ENCODE assay signal across 15 cellular contexts in genomic region chr17:79528592-79529125, GRCh38.
DNase-seq lines count a peak whose midpoint lies in the region; ATAC-seq and TF ChIP-seq lines count a peak whose summit lies in the region.
"Had no signal": no experiment of that assay in that cellular context is flagged by ENCODE, and none has a peak within 500 bp of the region (broad histone marks: within the 10 kb centered on the region; RNA-seq: fewer than 3 reads in every experiment).

No MANE protein-coding gene starts in this region.

- no peak for TF ChIP-seq CTCF in chondrocyte (IDR thresholded peaks at IDR 0.05)

- in situ Hi-C loops in HAP-1 (cut with MboI; ENCODE audit: low sequenced_read_pairs) = no loop called here

- no peaks in the 10 kb centered on the region for H3K9me3 Mint-ChIP-seq in chondrocyte (ENCODE audit: low read depth)
- H3K9me3 Mint-ChIP-seq: CD14-positive monocyte; CD4-positive, alpha-beta memory T cell; H9 had no signal

- no peaks in the 10 kb centered on the region for H3K36me3 Mint-ChIP-seq in chondrocyte (ENCODE audit: low read depth)
- H3K36me3 Mint-ChIP-seq: CD14-positive monocyte; CD4-positive, alpha-beta memory T cell had no signal

- no peak for ATAC-seq in Right ventricle myocardium superior (ENCODE audit: poor library complexity)

- intact Hi-C loops in Right ventricle myocardium superior (cut with DNase I) (no loop called here), cardiac septum (cut with DNase I) (no loop called here)

- DNase-seq in Right ventricle myocardium superior = peak; percentile 7
- no peak for DNase-seq in cardiac septum (ENCODE audit: low spot score)
- DNase-seq in chondrocyte (ENCODE audit: low spot score) = peak; percentile 25
- DNase-seq in mesenchymal stem cell = no peak
- DNase-seq in Karpas-422 = no peak
- no peak for DNase-seq in GM19238 (ENCODE audit: insufficient read length, low spot score)
- no peak for DNase-seq in HAP-1 (ENCODE audit: low spot score in 2 of 2)
- DNase-seq: 8988T; CD4-positive, alpha-beta memory T cell; DMS153; DMS79; GDM1; H9 had no signal

- peaks cover 62% of the 10 kb centered on the region for H3K27me3 Mint-ChIP-seq in chondrocyte (ENCODE audit: low read depth)

- no peak overlapping the region for H2BK5ac ChIP-seq in mesenchymal stem cell (ENCODE audit: low read depth, low read length, poor library complexity, severe bottlenecking)

- H3K9ac ChIP-seq in mesenchymal stem cell (ENCODE audit: low read length) (no peak overlapping the region), Karpas-422 (ENCODE audit: low read length) (no peak overlapping the region)

- no peak overlapping the region for H2BK120ac ChIP-seq in mesenchymal stem cell (ENCODE audit: low read depth, low read length)

- H3K79me2 ChIP-seq in Karpas-422 (ENCODE audit: low read length) = no peaks in the 10 kb centered on the region

- no peak overlapping the region for H3K14ac ChIP-seq in mesenchymal stem cell (ENCODE audit: low read length in 2 of 2)

- peak overlapping the region; percentile 35 for H4K91ac ChIP-seq in mesenchymal stem cell (ENCODE audit: low read length)

- no peak overlapping the region for H4K8ac ChIP-seq in mesenchymal stem cell (ENCODE audit: low read length)

- H3K23ac ChIP-seq in mesenchymal stem cell (ENCODE audit: low read length in 2 of 2) = no peak overlapping the region

- H3K4me2 ChIP-seq in mesenchymal stem cell (ENCODE audit: low read length, poor library complexity, severe bottlenecking) = no peak overlapping the region
- H3K4me2 ChIP-seq in Karpas-422 (ENCODE audit: low read depth, low read length, poor library complexity, severe bottlenecking) = no peak overlapping the region

- H3K36me3 ChIP-seq in mesenchymal stem cell (ENCODE audit: control insufficient read depth in 1 of 2, insufficient read depth in 2 of 2, low read depth in 1 of 2, low read length in 2 of 2) = no peaks in the 10 kb centered on the region
- no peaks in the 10 kb centered on the region for H3K36me3 ChIP-seq in Karpas-422 (ENCODE audit: insufficient read depth, low read length)
- no peaks in the 10 kb centered on the region for H3K36me3 ChIP-seq in HAP-1 (replicated peaks)
- H3K36me3 ChIP-seq: BLaER1 had no signal

- no peak overlapping the region for H3K27ac ChIP-seq in mesenchymal stem cell (ENCODE audit: low read length, poor library complexity, severe bottlenecking)
- H3K27ac ChIP-seq in Karpas-422 (ENCODE audit: low read length) = no peak overlapping the region
- H3K27ac ChIP-seq: BLaER1 had no signal

- H3K27me3 ChIP-seq in mesenchymal stem cell (ENCODE audit: control insufficient read depth in 1 of 2, insufficient read depth in 1 of 2, low read length in 2 of 2) (peaks cover 0 to 94% of the 10 kb centered on the region in 2 experiments), Karpas-422 (ENCODE audit: low read length) (no peaks in the 10 kb centered on the region), HAP-1 (ENCODE audit: low read depth) (peaks cover 46% of the 10 kb centered on the region)

- no peaks in the 10 kb centered on the region for H4K20me1 ChIP-seq in Karpas-422 (ENCODE audit: insufficient read depth, low read depth, low read length)
- H4K20me1 ChIP-seq: BLaER1 had no signal

- no peaks in the 10 kb centered on the region for H3K9me3 ChIP-seq in mesenchymal stem cell (ENCODE audit: control insufficient read depth, low read length)
- H3K9me3 ChIP-seq in Karpas-422 (ENCODE audit: low read length) = no peaks in the 10 kb centered on the region
- H3K9me3 ChIP-seq in HAP-1 = no peaks in the 10 kb centered on the region

- H3K18ac ChIP-seq in mesenchymal stem cell (ENCODE audit: low read depth in 1 of 2, low read length in 2 of 2) = no peak overlapping the region

- no peak overlapping the region for H3K27ac Mint-ChIP-seq in chondrocyte (ENCODE audit: unreplicated experiment)
- H3K27ac Mint-ChIP-seq: CD4-positive, alpha-beta memory T cell had no signal

- no peak overlapping the region for H3K4me3 Mint-ChIP-seq in chondrocyte (ENCODE audit: unreplicated experiment)
- H3K4me3 Mint-ChIP-seq: CD14-positive monocyte; CD4-positive, alpha-beta memory T cell; H9 had no signal

- H3K4me3 ChIP-seq in mesenchymal stem cell (ENCODE audit: insufficient read depth in 1 of 2, low read depth in 1 of 2, low read length in 2 of 2) (no peak overlapping the region), Karpas-422 (ENCODE audit: low read length) (no peak overlapping the region), HAP-1 (no peak overlapping the region)
- H3K4me3 ChIP-seq: BLaER1 had no signal

- no peak overlapping the region for H2AFZ ChIP-seq in mesenchymal stem cell (ENCODE audit: low read depth, low read length)
- H2AFZ ChIP-seq in Karpas-422 (ENCODE audit: low read length) = no peak overlapping the region

- no peak overlapping the region for H2AK5ac ChIP-seq in mesenchymal stem cell (ENCODE audit: low read length, severe bottlenecking)

- 70% methylated on average over 11 of the region's 11 CpGs for whole genome bisulfite sequencing in mesenchymal stem cell

- H2BK15ac ChIP-seq in mesenchymal stem cell (ENCODE audit: low read depth, poor library complexity, severe bottlenecking) = no peak overlapping the region

- no peak overlapping the region for H3K4ac ChIP-seq in mesenchymal stem cell (ENCODE audit: low read depth in 1 of 2, low read length in 2 of 2)

- H3K9me2 ChIP-seq in Karpas-422 (replicated peaks; ENCODE audit: insufficient read depth, low read length) = no peaks in the 10 kb centered on the region

- H3K79me1 ChIP-seq in mesenchymal stem cell (replicated peaks; ENCODE audit: low read length, poor library complexity, severe bottlenecking) = no peaks in the 10 kb centered on the region

- H3K4me1 Mint-ChIP-seq in chondrocyte (ENCODE audit: low read depth) = no peaks in the 10 kb centered on the region
- H3K4me1 Mint-ChIP-seq: CD14-positive monocyte; CD4-positive, alpha-beta memory T cell had no signal

- H2BK12ac ChIP-seq in mesenchymal stem cell (ENCODE audit: low read length in 2 of 2) = no peak overlapping the region

- H3K4me1 ChIP-seq in mesenchymal stem cell (ENCODE audit: control insufficient read depth, insufficient read depth, low read depth, low read length) (no peaks in the 10 kb centered on the region), Karpas-422 (ENCODE audit: low read length) (no peaks in the 10 kb centered on the region), HAP-1 (no peaks in the 10 kb centered on the region)

Comparison
In these comparisons a context has a peak if more than half of its experiments do, and no peak if none do; other contexts are left out.
1. DNase-seq: peak in Right ventricle myocardium superior (single experiment) and chondrocyte (single experiment); none in cardiac septum (single experiment), mesenchymal stem cell (single experiment), Karpas-422 (single experiment), GM19238 (single experiment) and HAP-1 (0 of 2).